In genomic region chr19:7294571-7295212, GRCh38 we compare ENCODE assay signal across 1 cellular context.
TF ChIP-seq lines count a peak whose summit lies in the region.

No MANE protein-coding gene starts in this region.

TF ChIP-seq in HEK293, 187 proteins besides CTCF, POLR2A, EP300 and RAD21 (continued from another document and continues in another):
- no peak for TF ChIP-seq OSR2 (tag by site-specific recombination; IDR thresholded peaks at IDR 0.05)
- TF ChIP-seq SETDB1 (IDR thresholded peaks at IDR 0.05; ENCODE audit: insufficient read length, low read length): no peak
- TF ChIP-seq EGR2 (tag by site-specific recombination; IDR thresholded peaks at IDR 0.05; ENCODE audit: low read depth): peak; percentile 82
- no peak for TF ChIP-seq ZNF830 (tag by site-specific recombination; IDR thresholded peaks at IDR 0.05; ENCODE audit: low read depth)
- 0 out of 2 replicates have a peak, but pooled peaks have one; percentile 22 for TF ChIP-seq PRDM10 (tag by site-specific recombination; IDR thresholded peaks at IDR 0.05)
- TF ChIP-seq ZNF274 (IDR thresholded peaks at IDR 0.05; ENCODE audit: low read length): no peak
- TF ChIP-seq ZNF274 (tag by site-specific recombination; IDR thresholded peaks at IDR 0.05; ENCODE audit: borderline replicate concordance): no peak
- TF ChIP-seq ZNF623 (tag by site-specific recombination; IDR thresholded peaks at IDR 0.05): no peak
- TF ChIP-seq ZNF843 (tag by site-specific recombination; IDR thresholded peaks at IDR 0.05): 0 out of 2 replicates have a peak, but pooled peaks have one; percentile 13
- TF ChIP-seq ZNF610 (tag by site-specific recombination; IDR thresholded peaks at IDR 0.05; ENCODE audit: borderline replicate concordance): no peak
- no peak for TF ChIP-seq ZSCAN18 (tag by site-specific recombination; IDR thresholded peaks at IDR 0.05)
- no peak for TF ChIP-seq FEZF1 (tag by site-specific recombination; IDR thresholded peaks at IDR 0.05)
- TF ChIP-seq ZNF707 (tag by site-specific recombination; IDR thresholded peaks at IDR 0.05): no peak
- TF ChIP-seq ZNF138 (tag by site-specific recombination; IDR thresholded peaks at IDR 0.05; ENCODE audit: borderline replicate concordance): no peak
- TF ChIP-seq SCRT1 (tag by site-specific recombination; IDR thresholded peaks at IDR 0.05; ENCODE audit: borderline replicate concordance): no peak
- peak; percentile 49 for TF ChIP-seq KLF1 (tag by site-specific recombination; IDR thresholded peaks at IDR 0.05)
- no peak for TF ChIP-seq PBX3 (CRISPR knock-in tag; IDR thresholded peaks at IDR 0.05)
- no peak for TF ChIP-seq HOXD13 (CRISPR knock-in tag; IDR thresholded peaks at IDR 0.05; ENCODE audit: borderline replicate concordance)
- no peak for TF ChIP-seq ZNF585B (tag by site-specific recombination; IDR thresholded peaks at IDR 0.05)
- no peak for TF ChIP-seq ZNF398 (tag by site-specific recombination; IDR thresholded peaks at IDR 0.05)
- no peak for TF ChIP-seq ZBTB20 (tag by site-specific recombination; IDR thresholded peaks at IDR 0.05)
- TF ChIP-seq GFI1B (tag by site-specific recombination; IDR thresholded peaks at IDR 0.05): no peak
- TF ChIP-seq ZNF600 (tag by site-specific recombination; IDR thresholded peaks at IDR 0.05): no peak
- no peak for TF ChIP-seq ZNF639 (tag by site-specific recombination; IDR thresholded peaks at IDR 0.05)
- no peak for TF ChIP-seq ZNF169 (tag by site-specific recombination; IDR thresholded peaks at IDR 0.05)
- TF ChIP-seq ZNF132 (tag by site-specific recombination; IDR thresholded peaks at IDR 0.05; ENCODE audit: borderline replicate concordance): no peak
- TF ChIP-seq SALL2 (tag by site-specific recombination; IDR thresholded peaks at IDR 0.05; ENCODE audit: borderline replicate concordance): no peak
- TF ChIP-seq ZNF175 (tag by site-specific recombination; IDR thresholded peaks at IDR 0.05): no peak
- no peak for TF ChIP-seq ZNF214 (tag by site-specific recombination; IDR thresholded peaks at IDR 0.05; ENCODE audit: borderline replicate concordance)
- TF ChIP-seq MYNN (tag by site-specific recombination; IDR thresholded peaks at IDR 0.05; ENCODE audit: borderline replicate concordance): no peak
- TF ChIP-seq ZNF302 (tag by site-specific recombination; IDR thresholded peaks at IDR 0.05; ENCODE audit: low read depth): no peak
- no peak for TF ChIP-seq ZNF366 (tag by site-specific recombination; conservative IDR thresholded peaks at IDR 0.05)
- no peak for TF ChIP-seq ZNF473 (tag by site-specific recombination; IDR thresholded peaks at IDR 0.05)
- TF ChIP-seq ZBTB8A (tag by site-specific recombination; IDR thresholded peaks at IDR 0.05): peak; percentile 95
- no peak for TF ChIP-seq KLF16 (tag by site-specific recombination; IDR thresholded peaks at IDR 0.05)
- TF ChIP-seq ZNF354C (tag by site-specific recombination; IDR thresholded peaks at IDR 0.05; ENCODE audit: borderline replicate concordance, low read depth): no peak
- TF ChIP-seq YY2 (tag by site-specific recombination; IDR thresholded peaks at IDR 0.05): no peak
- no peak for TF ChIP-seq KLF9 (tag by site-specific recombination; IDR thresholded peaks at IDR 0.05; ENCODE audit: low read depth)
- 0 out of 2 replicates have a peak, but pooled peaks have one; percentile 15 for TF ChIP-seq ZNF449 (tag by site-specific recombination; IDR thresholded peaks at IDR 0.05)
- peak; percentile 53 for TF ChIP-seq ZNF24 (tag by site-specific recombination; IDR thresholded peaks at IDR 0.05)
- TF ChIP-seq ZNF529 (tag by site-specific recombination; IDR thresholded peaks at IDR 0.05; ENCODE audit: insufficient replicate concordance): no peak
- TF ChIP-seq ZNF768 (tag by site-specific recombination; IDR thresholded peaks at IDR 0.05): no peak
- TF ChIP-seq KLF10 (tag by site-specific recombination; IDR thresholded peaks at IDR 0.05): peak; percentile 12
- TF ChIP-seq ZNF747 (tag by site-specific recombination; IDR thresholded peaks at IDR 0.05): no peak
- TF ChIP-seq PATZ1 (tag by site-specific recombination; IDR thresholded peaks at IDR 0.05): peak; percentile 80
- no peak for TF ChIP-seq TRIM28 (IDR thresholded peaks at IDR 0.05; ENCODE audit: borderline replicate concordance, low read length)
- TF ChIP-seq ZNF157 (tag by site-specific recombination; IDR thresholded peaks at IDR 0.05): no peak
- TF ChIP-seq ZSCAN23 (tag by site-specific recombination; IDR thresholded peaks at IDR 0.05): no peak
- TF ChIP-seq ZFP69B (tag by site-specific recombination; IDR thresholded peaks at IDR 0.05): no peak; the same call in 1 of the 2 replicates
- no peak for TF ChIP-seq ZNF792 (tag by site-specific recombination; IDR thresholded peaks at IDR 0.05)
- no peak for TF ChIP-seq ZSCAN30 (tag by site-specific recombination; IDR thresholded peaks at IDR 0.05)
- TF ChIP-seq ZNF174 (tag by site-specific recombination; IDR thresholded peaks at IDR 0.05): no peak
- no peak for TF ChIP-seq ZNF664 (tag by site-specific recombination; IDR thresholded peaks at IDR 0.05)
- TF ChIP-seq ZNF292 (tag by site-specific recombination; IDR thresholded peaks at IDR 0.05; ENCODE audit: borderline replicate concordance, low read depth): no peak
- no peak for TF ChIP-seq PRDM1 (tag by site-specific recombination; IDR thresholded peaks at IDR 0.05)
- TF ChIP-seq REPIN1 (tag by site-specific recombination; IDR thresholded peaks at IDR 0.05; ENCODE audit: low read depth): no peak
- peak; percentile 9 for TF ChIP-seq SP2 (tag by site-specific recombination; IDR thresholded peaks at IDR 0.05)
- TF ChIP-seq ZNF571 (tag by site-specific recombination; IDR thresholded peaks at IDR 0.05): no peak
- TF ChIP-seq ZNF791 (tag by site-specific recombination; IDR thresholded peaks at IDR 0.05): no peak
- no peak for TF ChIP-seq BCL6B (tag by site-specific recombination; IDR thresholded peaks at IDR 0.05)
- TF ChIP-seq KLF17 (tag by site-specific recombination; IDR thresholded peaks at IDR 0.05): peak; percentile 62; the same call in 1 of the 2 replicates
